ENCODE assay signal across 2 cellular contexts in genomic region chr14:77849711-77850110, GRCh38.
TF ChIP-seq lines count a peak whose summit lies in the region.

No MANE protein-coding gene starts in this region.

TF ChIP-seq in HepG2, 621 proteins besides CTCF, POLR2A, EP300 and RAD21:
- TF ChIP-seq NFE2L1 (CRISPR knock-in tag; IDR thresholded peaks at IDR 0.05; ENCODE audit: borderline replicate concordance) (no peak), HDAC2 (CRISPR knock-in tag; IDR thresholded peaks at IDR 0.05) (no peak), ZNF121 (CRISPR knock-in tag; IDR thresholded peaks at IDR 0.05) (peak; percentile 53; the same call in 1 of the 2 replicates), ZNF775 (CRISPR knock-in tag; IDR thresholded peaks at IDR 0.05; ENCODE audit: borderline replicate concordance) (no peak), ZNF766 (CRISPR knock-in tag; IDR thresholded peaks at IDR 0.05; ENCODE audit: borderline replicate concordance) (no peak), ZNF460 (CRISPR knock-in tag; IDR thresholded peaks at IDR 0.05; ENCODE audit: borderline replicate concordance) (peak; percentile 53; the same call in 1 of the 2 replicates), KAT7 (CRISPR knock-in tag; IDR thresholded peaks at IDR 0.05; ENCODE audit: borderline replicate concordance) (no peak)

TF ChIP-seq in SK-N-SH, 30 proteins besides CTCF, POLR2A, EP300 and RAD21:
- no peak for TF ChIP-seq NRF1 (IDR thresholded peaks at IDR 0.05; ENCODE audit: low read depth, low read length)
- TF ChIP-seq TAF1 (IDR thresholded peaks at IDR 0.05; ENCODE audit: borderline replicate concordance, low read depth, low read length): no peak
- no peak for TF ChIP-seq ZBTB33 (IDR thresholded peaks at IDR 0.05; ENCODE audit: borderline replicate concordance, low read depth)
- peak; percentile 41; the same call in 1 of the 2 replicates for TF ChIP-seq PBX3 (IDR thresholded peaks at IDR 0.05)
- TF ChIP-seq MEF2A (IDR thresholded peaks at IDR 0.05; ENCODE audit: borderline replicate concordance, low read depth): no peak
- no peak for TF ChIP-seq REST (IDR thresholded peaks at IDR 0.05; ENCODE audit: low read depth, low read length)
- no peak for TF ChIP-seq POLR2AphosphoS5 (IDR thresholded peaks at IDR 0.05; ENCODE audit: low read depth, low read length)
- TF ChIP-seq SIN3A (IDR thresholded peaks at IDR 0.05; ENCODE audit: borderline replicate concordance, low read depth, low read length): no peak
- TF ChIP-seq JUND (IDR thresholded peaks at IDR 0.05): peak; percentile 34
- TF ChIP-seq ELF1 (IDR thresholded peaks at IDR 0.05): no peak
- no peak for TF ChIP-seq SMC3 (IDR thresholded peaks at IDR 0.05; ENCODE audit: low read depth, low read length)
- TF ChIP-seq FOSL2 (IDR thresholded peaks at IDR 0.05; ENCODE audit: borderline replicate concordance, low read depth): peak; percentile 50; the same call in 1 of the 2 replicates
- no peak for TF ChIP-seq EZH2phosphoT487 (IDR thresholded peaks at IDR 0.05; ENCODE audit: borderline replicate concordance, low read depth)
- no peak for TF ChIP-seq USF2 (IDR thresholded peaks at IDR 0.05; ENCODE audit: borderline replicate concordance, low read depth, low read length)
- no peak for TF ChIP-seq YY1 (IDR thresholded peaks at IDR 0.05; ENCODE audit: low read depth)
- no peak for TF ChIP-seq CHD2 (IDR thresholded peaks at IDR 0.05; ENCODE audit: low read length, partially characterized antibody)
- peak; percentile 49 for TF ChIP-seq TCF12 (IDR thresholded peaks at IDR 0.05)
- TF ChIP-seq MXI1 (IDR thresholded peaks at IDR 0.05; ENCODE audit: low read depth, low read length): no peak
- no peak for TF ChIP-seq FOXM1 (IDR thresholded peaks at IDR 0.05; ENCODE audit: low read depth)
- no peak for TF ChIP-seq RXRA (IDR thresholded peaks at IDR 0.05; ENCODE audit: borderline replicate concordance, low read depth)
- no peak for TF ChIP-seq GATA2 (CRISPR knock-in tag; IDR thresholded peaks at IDR 0.05)
- no peak for TF ChIP-seq USF1 (IDR thresholded peaks at IDR 0.05; ENCODE audit: borderline replicate concordance, low read depth)
